33 cellular contexts compared by ENCODE assay signal in genomic region chr6:14606353-14606752, GRCh38.
"Had no signal": no experiment of that assay in that cellular context is flagged by ENCODE, and none has a peak within 500 bp of the region (broad histone marks: within the 10 kb centered on the region; RNA-seq: fewer than 3 reads in every experiment).

No MANE protein-coding gene starts in this region.

- DNase-seq: activated CD4-positive, alpha-beta memory T cell treated with anti-CD3 and anti-CD28 coated beads for 36 hours; activated CD4-positive, alpha-beta T cell treated with anti-CD3 and anti-CD28 coated beads for 36 hours; activated CD4-positive, alpha-beta T cell treated with anti-CD3 and anti-CD28 coated beads, Interleukin-2, amount 10 ng/mL, durations not matched to agents 24 days and 14 days; activated CD4-positive, CD25-positive, alpha-beta regulatory T cell; activated CD4-positive, CD25-positive, alpha-beta regulatory T cell treated with anti-CD3 and anti-CD28 coated beads, Interleukin-2, amount 50 U/mL, for 72 hours; activated CD8-positive, alpha-beta memory T cell treated with anti-CD3 and anti-CD28 coated beads, Interleukin-2, amount 10 ng/mL, durations not matched to agents 7 days and 5 days; activated CD8-positive, alpha-beta memory T cell treated with anti-CD3 and anti-CD28 coated beads, Interleukin-2, amount 50 U/mL, for 4 hours; activated CD8-positive, alpha-beta T cell treated with anti-CD3 and anti-CD28 coated beads, Interleukin-2, amount 10 ng/mL, durations not matched to agents 7 days and 5 days; activated gamma-delta T cell; activated naive CD4-positive, alpha-beta T cell; activated naive CD4-positive, alpha-beta T cell treated with anti-CD3 and anti-CD28 coated beads, Interleukin-2, amount 10 ng/mL, durations not matched to agents 7 days and 5 days; activated naive CD8-positive, alpha-beta T cell treated with anti-CD3 and anti-CD28 coated beads, Interleukin-2, amount 10 ng/mL, durations not matched to agents 7 days and 5 days; activated T-cell treated with anti-CD3 and anti-CD28 coated beads, Interleukin-2, amount 50 U/mL, for 1 hour; activated T-cell treated with anti-CD3 and anti-CD28 coated beads, Interleukin-2, amount 50 U/mL, for 72 hours; cortex of kidney; dermis blood vessel endothelial cell; effector CD4-positive, alpha-beta T cell; effector memory CD8-positive, alpha-beta T cell; erythroblast; foreskin keratinocyte; head of caudate nucleus; T-helper 1 cell; T-helper 17 cell; T1000; WERI-Rb-1 had no signal

- H3K27ac ChIP-seq: ascending aorta, breast epithelium, esophagus muscularis mucosa, foreskin keratinocyte, gastroesophageal sphincter, WERI-Rb-1 had no signal

- H3K27me3 ChIP-seq: ascending aorta, breast epithelium, esophagus muscularis mucosa, foreskin keratinocyte had no signal

- ATAC-seq: activated CD4-positive, alpha-beta T cell treated with anti-CD3 and anti-CD28 coated beads for 36 hours; activated CD8-positive, alpha-beta memory T cell treated with anti-CD3 and anti-CD28 coated beads, Interleukin-2, amount 10 ng/mL, durations not matched to agents 7 days and 5 days; activated CD8-positive, alpha-beta T cell treated with anti-CD3 and anti-CD28 coated beads, Interleukin-2, amount 10 ng/mL, durations not matched to agents 7 days and 5 days; activated naive CD4-positive, alpha-beta T cell treated with anti-CD3 and anti-CD28 coated beads, Interleukin-2, amount 50 U/mL, for 72 hours; activated T-cell treated with anti-CD3 and anti-CD28 coated beads, Interleukin-2, amount 50 U/mL, for 72 hours; effector memory CD8-positive, alpha-beta T cell; foreskin keratinocyte; gastroesophageal sphincter; T-helper 17 cell had no signal

- H3K4me1 ChIP-seq: ascending aorta, breast epithelium, esophagus muscularis mucosa, foreskin keratinocyte, gastroesophageal sphincter had no signal

- H3K4me3 Mint-ChIP-seq: activated CD4-positive, alpha-beta memory T cell treated with anti-CD3 and anti-CD28 coated beads for 36 hours; activated CD4-positive, alpha-beta T cell treated with anti-CD3 and anti-CD28 coated beads for 36 hours; activated CD4-positive, alpha-beta T cell treated with anti-CD3 and anti-CD28 coated beads, Interleukin-2, amount 10 ng/mL, durations not matched to agents 24 days and 14 days; activated CD8-positive, alpha-beta memory T cell treated with anti-CD3 and anti-CD28 coated beads, Interleukin-2, amount 10 ng/mL, durations not matched to agents 7 days and 5 days; activated CD8-positive, alpha-beta T cell treated with anti-CD3 and anti-CD28 coated beads, Interleukin-2, amount 10 ng/mL, durations not matched to agents 7 days and 5 days; activated naive CD4-positive, alpha-beta T cell treated with anti-CD3 and anti-CD28 coated beads, Interleukin-2, amount 10 ng/mL, durations not matched to agents 7 days and 5 days; activated naive CD8-positive, alpha-beta T cell treated with anti-CD3 and anti-CD28 coated beads, Interleukin-2, amount 10 ng/mL, durations not matched to agents 7 days and 5 days; activated T-cell treated with anti-CD3 and anti-CD28 coated beads, Interleukin-2, amount 50 U/mL, for 72 hours; brain; central memory CD8-positive, alpha-beta T cell; effector memory CD8-positive, alpha-beta T cell; T-helper 17 cell; T-helper 2 cell treated with Interferon-gamma antibody and Interleukin-4, amounts not matched to agents 5 μg/mL and 100 μg/mL, for 36 hours had no signal

- H3K27me3 Mint-ChIP-seq: activated CD4-positive, alpha-beta memory T cell treated with anti-CD3 and anti-CD28 coated beads for 36 hours; activated naive CD4-positive, alpha-beta T cell treated with anti-CD3 and anti-CD28 coated beads, Interleukin-2, amount 10 ng/mL, durations not matched to agents 7 days and 5 days had no signal

- H3K9me3 Mint-ChIP-seq: activated CD4-positive, alpha-beta memory T cell treated with anti-CD3 and anti-CD28 coated beads for 36 hours; activated CD4-positive, alpha-beta T cell treated with anti-CD3 and anti-CD28 coated beads, Interleukin-2, amount 10 ng/mL, durations not matched to agents 24 days and 14 days; central memory CD8-positive, alpha-beta T cell; effector memory CD8-positive, alpha-beta T cell had no signal

- H3K36me3 ChIP-seq: ascending aorta, breast epithelium, esophagus muscularis mucosa, gastroesophageal sphincter, WERI-Rb-1 had no signal

- H3K36me3 Mint-ChIP-seq: activated CD4-positive, alpha-beta memory T cell treated with anti-CD3 and anti-CD28 coated beads for 36 hours; activated CD8-positive, alpha-beta memory T cell treated with anti-CD3 and anti-CD28 coated beads, Interleukin-2, amount 10 ng/mL, durations not matched to agents 7 days and 5 days; activated naive CD4-positive, alpha-beta T cell treated with anti-CD3 and anti-CD28 coated beads, Interleukin-2, amount 10 ng/mL, durations not matched to agents 7 days and 5 days; brain had no signal

- H3K4me1 Mint-ChIP-seq: activated CD4-positive, alpha-beta T cell treated with anti-CD3 and anti-CD28 coated beads, Interleukin-2, amount 10 ng/mL, durations not matched to agents 24 days and 14 days; activated CD8-positive, alpha-beta memory T cell treated with anti-CD3 and anti-CD28 coated beads, Interleukin-2, amount 10 ng/mL, durations not matched to agents 7 days and 5 days; activated naive CD4-positive, alpha-beta T cell treated with anti-CD3 and anti-CD28 coated beads, Interleukin-2, amount 10 ng/mL, durations not matched to agents 7 days and 5 days; activated naive CD8-positive, alpha-beta T cell treated with anti-CD3 and anti-CD28 coated beads, Interleukin-2, amount 10 ng/mL, durations not matched to agents 7 days and 5 days; central memory CD8-positive, alpha-beta T cell had no signal

- H3K4me3 ChIP-seq: ascending aorta, breast epithelium, esophagus muscularis mucosa, gastroesophageal sphincter had no signal
